Comparison of ENCODE assay signal across 8 cellular contexts in genomic region chr1:15153842-15154479, GRCh38. TPM values are rescaled to one million over a fixed set of nuclear protein-coding genes. Genes with fewer than 3 reads are reported as not detected.
DNase-seq lines count a peak whose midpoint lies in the region; ATAC-seq and TF ChIP-seq lines count a peak whose summit lies in the region.

No MANE protein-coding gene starts in this region.

- POLR2A ChIA-PET in AG04450 (lab: Yijun Ruan, JAX), result no interaction called here

- ATAC-seq in GM18520 (IDR thresholded peaks at IDR 0.05; ENCODE audit: unreplicated experiment) (no peak), GM18505 (IDR thresholded peaks at IDR 0.05; ENCODE audit: unreplicated experiment) (no peak)

- peak; percentile 71 for TF ChIP-seq CTCF in AG04450 (IDR thresholded peaks at IDR 0.05; ENCODE audit: low read depth, low read length)
- TF ChIP-seq CTCF in GM12864 (IDR thresholded peaks at IDR 0.05; ENCODE audit: low read depth, low read length, missing control alignments), result peak; percentile 54
- TF ChIP-seq CTCF in retinal pigment epithelial cell (conservative IDR thresholded peaks at IDR 0.05; ENCODE audit: low read depth, low read length), result peak; percentile 72

- WGBS in iPS DF 6.9 (ENCODE audit: insufficient coverage, insufficient read length), result no CpG with 5 or more reads among the region's 74 CpGs

- TF ChIP-seq POLR2A in GM18505 (IDR thresholded peaks at IDR 0.05; ENCODE audit: borderline replicate concordance, extremely low read depth, insufficient read depth, insufficient read length), result no peak

- no peak for DNase-seq in AG04450 (ENCODE audit: low read depth, low spot score)
- DNase-seq in GM12864 (ENCODE audit: low read depth), result no peak
- DNase-seq in NCI-H748 (lab: John Stamatoyannopoulos, UW; ENCODE audit: unreplicated experiment), result peak; percentile 65
- peak; percentile 80 for DNase-seq in astrocyte of the hippocampus (ENCODE audit: low read depth, low spot score)
- DNase-seq in iPS DF 6.9 (ENCODE audit: low read depth, low spot score), result no peak
- DNase-seq in retinal pigment epithelial cell (ENCODE audit: low read depth), result no peak

- CTCF ChIA-PET in AG04450 (lab: Charles Lee), result interaction anchor here (1.2 to 4.1 kb wide), 4 partner anchors 11 to 118 kb away, joined by 3 to 65 read pairs (median 6); no protein-coding TSS in a partner anchor

- H3K27me3 ChIP-seq in AG04450 (ENCODE audit: control insufficient read depth, insufficient read depth, low read length) (peaks cover 5% of the 10 kb centered on the region), iPS DF 6.9 (ENCODE audit: control insufficient read depth, insufficient read depth, low read length) (no peaks in the 10 kb centered on the region; the same call in 1 of the 2 replicates)

- H3K27ac ChIP-seq in AG04450 (ENCODE audit: low read depth, low read length), result peak overlapping the region; percentile 39
- no peak overlapping the region for H3K27ac ChIP-seq in iPS DF 6.9 (ENCODE audit: low read length)

- H3K9me3 ChIP-seq in AG04450 (ENCODE audit: control insufficient read depth, insufficient read depth, low read length) (no peaks in the 10 kb centered on the region; the same call in 1 of the 2 replicates), iPS DF 6.9 (ENCODE audit: control insufficient read depth, insufficient read depth, low read length) (no peaks in the 10 kb centered on the region)

- H3K36me3 ChIP-seq in iPS DF 6.9 (ENCODE audit: control insufficient read depth, insufficient read depth, low read length), result no peaks in the 10 kb centered on the region

- H3K4me1 ChIP-seq in iPS DF 6.9 (ENCODE audit: control insufficient read depth, insufficient read depth, low read length), result peaks cover 2% of the 10 kb centered on the region

- peak overlapping the region; percentile 71 for H3K4me3 ChIP-seq in AG04450 (ENCODE audit: low read depth, low read length)
- H3K4me3 ChIP-seq in GM12864 (ENCODE audit: low read depth, low read length), result no peak overlapping the region
- peak overlapping the region; percentile 81 for H3K4me3 ChIP-seq in iPS DF 6.9 (ENCODE audit: low read length)
- H3K4me3 ChIP-seq in retinal pigment epithelial cell (ENCODE audit: low read length), result peak overlapping the region; percentile 58

RNA-seq across cellular contexts. Expression of gene TMEM51, which starts 0.4 kb away (rescaled TPM):
- 25.5 and 28.6 TPM in 2 replicates for polyA plus RNA-seq in AG04450 (2011; rRNA removed)
- 9.0 and 13.6 TPM in 2 replicates for polyA minus RNA-seq in AG04450 (2011; rRNA and poly(A)+ RNA removed)

Comparison
In these comparisons a context has a peak if more than half of its experiments do, and no peak if none do; other contexts are left out.
1. DNase-seq: peak in NCI-H748 (single experiment) and astrocyte of the hippocampus (single experiment); none in AG04450 (single experiment), GM12864 (single experiment), iPS DF 6.9 (single experiment) and retinal pigment epithelial cell (single experiment).
2. Peak in every context shown above with its lines, with median percentiles within 50 percentile points of each other: CTCF ChIP-seq.